15 cellular contexts compared by ENCODE assay signal in the genomic region with DNA sequence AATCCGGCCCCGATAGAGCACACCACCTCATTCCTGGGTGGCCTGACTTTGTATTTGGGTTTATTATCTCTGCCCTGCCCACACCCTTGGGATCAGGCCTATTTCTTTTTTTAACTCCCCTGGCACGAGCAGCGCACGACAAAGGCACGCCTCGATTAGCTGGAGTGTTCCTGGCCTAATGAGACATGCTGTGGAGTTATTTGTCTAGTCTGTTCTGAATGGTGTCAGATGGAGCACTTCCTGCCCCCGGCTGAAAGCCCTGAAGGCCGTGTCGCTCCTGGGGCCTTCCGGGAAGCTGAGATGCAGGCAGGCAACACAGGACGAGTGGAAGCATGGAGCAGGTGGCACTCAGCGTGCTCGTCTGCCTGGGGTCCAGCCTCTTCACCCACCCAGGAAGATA. TPM values are rescaled to one million over a fixed set of nuclear protein-coding genes. Genes with fewer than 3 reads are reported as not detected.
DNase-seq lines count a peak whose midpoint lies in the region; ATAC-seq, FAIRE-seq and TF ChIP-seq lines count a peak whose summit lies in the region.
"Had no signal": no experiment of that assay in that cellular context is flagged by ENCODE, and none has a peak within 500 bp of the region (broad histone marks: within the 10 kb centered on the region; RNA-seq: fewer than 3 reads in every experiment).

No MANE protein-coding gene starts in this region.

- WGBS in H1 (ENCODE audit: extremely low coverage in 1 of 2, insufficient coverage in 1 of 2, insufficient read length in 1 of 2, insufficient replicate concordance in 2 of 2, low coverage in 1 of 2, low lambda C conversion rate in 2 of 2, missing lambda C conversion rate in 1 of 2), 2 experiments = 84% methylated on average over 14 of the region's 14 CpGs; no CpG with 5 or more reads in 1 of the 2 experiments
- 37% methylated on average over 13 to 14 of the region's 14 CpGs for WGBS in testis, 2 donors

- H3K4me1 Mint-ChIP-seq in GM23338 = peaks cover 72% of the 10 kb centered on the region
- H3K4me1 Mint-ChIP-seq: CD14-positive monocyte had no signal

- H3K4me3 ChIP-seq in GM23338 (no peak overlapping the region), H1 (ENCODE audit: extremely low read depth in 1 of 4, insufficient read depth in 2 of 4, low read depth in 3 of 4, low read length in 4 of 4) (no peak overlapping the region), lower lobe of right lung (no peak overlapping the region), testis (no peak overlapping the region)

- H4K91ac ChIP-seq in H1 (replicated peaks; ENCODE audit: insufficient read length, low read length) = peak overlapping the region; percentile 9

- H3K36me3 Mint-ChIP-seq in GM23338 (ENCODE audit: low read depth) = no peaks in the 10 kb centered on the region
- H3K36me3 Mint-ChIP-seq: activated CD4-positive, alpha-beta memory T cell treated with anti-CD3 and anti-CD28 coated beads for 36 hours; CD14-positive monocyte had no signal

- H2BK15ac ChIP-seq in H1 (ENCODE audit: low read length) = 0 out of 2 replicates have a peak overlapping the region, but pooled peaks have one; percentile 23

- H2AK5ac ChIP-seq in H1 (ENCODE audit: low read depth, low read length) = peak overlapping the region; percentile 34; the same call in 1 of the 2 replicates

- no peak overlapping the region for H3K4ac ChIP-seq in H1 (replicated peaks; ENCODE audit: insufficient read length, low read depth, low read length)

- H3K4me2 ChIP-seq in GM23338 = peak overlapping the region; percentile 67; the same call in 1 of the 2 replicates
- no peak overlapping the region for H3K4me2 ChIP-seq in H1 (ENCODE audit: insufficient read depth in 1 of 2, low read depth in 2 of 2, low read length in 2 of 2)

- no peak overlapping the region for H3K23ac ChIP-seq in H1 (ENCODE audit: insufficient read length)

- no peak overlapping the region for H3K9ac ChIP-seq in H1 (replicated peaks in 1 of 4; ENCODE audit: extremely low read depth in 1 of 4, low read depth in 3 of 4, low read length in 3 of 4)

- H4K5ac ChIP-seq in H1 (ENCODE audit: insufficient read length, low read depth, low read length) = no peak overlapping the region

- TF ChIP-seq EP300 in H1 (IDR thresholded peaks at IDR 0.05; ENCODE audit: borderline replicate concordance in 1 of 2, low read depth in 2 of 2, low read length in 2 of 2) = no peak

- TF ChIP-seq POLR2A in H1 (IDR thresholded peaks at IDR 0.05; ENCODE audit: control extremely low read depth in 1 of 2, low read depth in 2 of 2, low read length in 2 of 2) (no peak), testis (IDR thresholded peaks at IDR 0.05) (no peak)

- no peak; the same call in 1 of the 3 replicates for ATAC-seq in GM23338
- peak; percentile 56 to 79 for ATAC-seq in lower lobe of right lung
- no peak for ATAC-seq in GM18858 (IDR thresholded peaks at IDR 0.05; ENCODE audit: unreplicated experiment)
- no peak for ATAC-seq in GM19455 (IDR thresholded peaks at IDR 0.05; ENCODE audit: unreplicated experiment)

- H3K4me1 ChIP-seq in GM23338 (ENCODE audit: insufficient read depth) (peaks cover 47% of the 10 kb centered on the region), H1 (replicated peaks in 1 of 4; ENCODE audit: control insufficient read depth in 3 of 4, insufficient read depth in 4 of 4, low read length in 3 of 4) (peaks cover 4 to 43% (median 16%) of the 10 kb centered on the region in 4 experiments), lower lobe of right lung (peaks cover 21% of the 10 kb centered on the region), testis (peaks cover 8% of the 10 kb centered on the region)

- TF ChIP-seq CTCF in GM23338 (conservative IDR thresholded peaks at IDR 0.05; ENCODE audit: low read depth in 2 of 2) = no peak
- TF ChIP-seq CTCF in H1 (IDR thresholded peaks at IDR 0.05; ENCODE audit: control extremely low read depth in 1 of 3, insufficient read depth in 1 of 3, low read depth in 1 of 3, low read length in 3 of 3) = no peak
- no peak for TF ChIP-seq CTCF in lower lobe of right lung (IDR thresholded peaks at IDR 0.05)
- TF ChIP-seq CTCF in testis (IDR thresholded peaks at IDR 0.05) = no peak

- no peak overlapping the region for H3K4me3 Mint-ChIP-seq in GM23338
- H3K4me3 Mint-ChIP-seq: activated CD4-positive, alpha-beta memory T cell treated with anti-CD3 and anti-CD28 coated beads for 36 hours; CD14-positive monocyte had no signal

- 0 out of 2 replicates have a peak overlapping the region, but pooled peaks have one; percentile 69 for H2BK5ac ChIP-seq in H1 (ENCODE audit: low read depth, low read length)

- no peak overlapping the region for H2BK120ac ChIP-seq in H1 (replicated peaks; ENCODE audit: low read depth, low read length)

- H3K14ac ChIP-seq in H1 (ENCODE audit: insufficient read length) = no peak overlapping the region

- CTCF ChIA-PET in H1 (lab: Charles Lee; ENCODE audit: partially characterized antibody) = interaction anchor here (2.2 kb wide), 1 partner anchor 27 kb away, joined by 5 read pairs; no protein-coding TSS in a partner anchor

- peaks cover 26% of the 10 kb centered on the region for H3K27me3 Mint-ChIP-seq in GM23338 (ENCODE audit: insufficient read depth, low read depth, poor library complexity)
- H3K27me3 Mint-ChIP-seq: activated CD4-positive, alpha-beta memory T cell treated with anti-CD3 and anti-CD28 coated beads for 36 hours had no signal

- no peak overlapping the region for H3K18ac ChIP-seq in H1 (ENCODE audit: extremely low read depth, low read length)

- H3K9me3 Mint-ChIP-seq in GM23338 = no peaks in the 10 kb centered on the region; the same call in 2 of the 3 replicates
- H3K9me3 Mint-ChIP-seq: activated CD4-positive, alpha-beta memory T cell treated with anti-CD3 and anti-CD28 coated beads for 36 hours had no signal

- H4K8ac ChIP-seq in H1 (ENCODE audit: extremely low read depth, insufficient read depth, low read length) = no peak overlapping the region; the same call in 1 of the 2 replicates

- H4K20me1 ChIP-seq in GM23338 (replicated peaks; ENCODE audit: insufficient read depth) (peaks cover 64% of the 10 kb centered on the region), H1 (replicated peaks in 1 of 2; ENCODE audit: control insufficient read depth in 1 of 2, insufficient read depth in 2 of 2, low read length in 2 of 2) (peaks cover 30 to 31% of the 10 kb centered on the region in 2 experiments)

- no peak for FAIRE-seq in H1 (lab: Jason Lieb, UNC)
- FAIRE-seq: endometrium had no signal

- no peak overlapping the region for H3K27ac Mint-ChIP-seq in GM23338
- H3K27ac Mint-ChIP-seq: activated CD4-positive, alpha-beta memory T cell treated with anti-CD3 and anti-CD28 coated beads for 36 hours; CD14-positive monocyte had no signal

- no peaks in the 10 kb centered on the region for H3F3A ChIP-seq in GM23338 (replicated peaks; ENCODE audit: low read depth)

- no peak overlapping the region for H3K56ac ChIP-seq in H1 (replicated peaks; ENCODE audit: insufficient read length, low read depth, low read length)

- H3K9me2 ChIP-seq in GM23338 (ENCODE audit: insufficient read depth) = no peaks in the 10 kb centered on the region

- H2BK12ac ChIP-seq in H1 (ENCODE audit: low read depth, low read length) = no peak overlapping the region

- peaks cover 12% of the 10 kb centered on the region for H3K79me1 ChIP-seq in H1 (ENCODE audit: low read depth, low read length)

- intact Hi-C loops in lower lobe of right lung (cut with DNase I) (no loop called here), testis (cut with DNase I; ENCODE audit: low total_unique reads) (no loop called here)

- DNase-seq in GM23338 (ENCODE audit: low spot score) (no peak), H1 (ENCODE audit: low read depth in 1 of 2, low spot score in 2 of 2) (no peak), lower lobe of right lung (no peak), testis (peak; percentile 17), AML-193 (lab: John Stamatoyannopoulos, UW) (no peak), NCI-H526 treated with DMSO at 0.1 percent for 48 hours (lab: John Stamatoyannopoulos, UW) (no peak)
- DNase-seq: activated CD4-positive, alpha-beta memory T cell treated with anti-CD3 and anti-CD28 coated beads for 36 hours; mammary epithelial cell; NCI-H82; stimulated activated CD4-positive, alpha-beta T cell treated with anti-CD3 and anti-CD28 coated beads, Interleukin-2, amount 100 ng/mL, for 24 hours had no signal

- H3K36me3 ChIP-seq in GM23338 (ENCODE audit: insufficient read depth) (no peaks in the 10 kb centered on the region), H1 (ENCODE audit: control insufficient read depth in 2 of 4, insufficient read depth in 4 of 4, low read length in 3 of 4) (no peaks in the 10 kb centered on the region; a peak in 1 of 8 replicates), lower lobe of right lung (no peaks in the 10 kb centered on the region), testis (ENCODE audit: low read depth, missing control alignments) (no peaks in the 10 kb centered on the region)

- no peak for TF ChIP-seq RAD21 in H1 (IDR thresholded peaks at IDR 0.05 in 1 of 2, conservative IDR thresholded peaks at IDR 0.05 in 1 of 2; ENCODE audit: low read depth in 2 of 2, low read length in 2 of 2)

- H3K9me3 ChIP-seq in H1 (ENCODE audit: insufficient read depth in 2 of 2, low read depth in 1 of 2, low read length in 1 of 2) (no peaks in the 10 kb centered on the region), lower lobe of right lung (no peaks in the 10 kb centered on the region), testis (no peaks in the 10 kb centered on the region)

- H2AFZ ChIP-seq in GM23338 (no peak overlapping the region), H1 (ENCODE audit: low read length) (no peak overlapping the region)

- H3K27me3 ChIP-seq in GM23338 (ENCODE audit: insufficient read depth) (no peaks in the 10 kb centered on the region), H1 (replicated peaks in 1 of 4; ENCODE audit: control insufficient read depth in 3 of 4, extremely low read depth in 1 of 4, insufficient read depth in 3 of 4, low read length in 3 of 4) (no peaks in the 10 kb centered on the region), lower lobe of right lung (ENCODE audit: low read depth) (no peaks in the 10 kb centered on the region), testis (no peaks in the 10 kb centered on the region)

- H3K27ac ChIP-seq in GM23338 (ENCODE audit: low read depth) (no peak overlapping the region; the same call in 1 of the 2 replicates), H1 (ENCODE audit: low read depth, low read length) (no peak overlapping the region), lower lobe of right lung (no peak overlapping the region), testis (no peak overlapping the region)
- H3K27ac ChIP-seq: RWPE1 had no signal

- H2BK20ac ChIP-seq in H1 (ENCODE audit: low read length) = no peak overlapping the region

- no peaks in the 10 kb centered on the region; the same call in 1 of the 2 replicates for H3K23me2 ChIP-seq in H1 (ENCODE audit: low read depth, low read length)

- peaks cover 100% of the 10 kb centered on the region for H3K79me2 ChIP-seq in GM23338 (replicated peaks; ENCODE audit: insufficient read depth)
- H3K79me2 ChIP-seq in H1 (ENCODE audit: control insufficient read depth in 1 of 2, insufficient read depth in 2 of 2, low read length in 2 of 2) = peaks cover 21 to 96% of the 10 kb centered on the region in 2 experiments; a peak in 3 of 4 replicates

- POLR2A ChIA-PET in H1 (lab: Charles Lee; ENCODE audit: partially characterized antibody) = interaction anchor here (0.7 to 2.3 kb wide), 5 partner anchors 11 to 45 kb away, joined by 3 to 8 read pairs (median 4); no protein-coding TSS in a partner anchor

RNA-seq across cellular contexts. Expression of gene LARGE1, which starts 47.1 kb away (rescaled TPM):
- 62.4 and 75.6 TPM in 2 replicates for total RNA-seq in GM23338 (2014; rRNA removed; shearing (Covaris generic))
- polyA plus RNA-seq in GM23338 (2016; fragmentation: Nextera tagmentation; extraction: Ambion mirVana) = 12.8 and 13.5 TPM in 2 replicates
- total RNA-seq in H1 (2021; fragmentation: NEBNext Ultra II Directional; extraction: Animal tissue kit (Norgen Biotek cat#: 25700)) = 69.5 and 83.0 TPM in 2 replicates
- polyA plus RNA-seq in H1 (2011; rRNA removed) = 43.7 and 51.4 TPM in 2 replicates
- polyA plus RNA-seq in H1 (2011; cell fraction: cytosol; rRNA removed) = 42.0 TPM
- 56.3 TPM for polyA plus RNA-seq in H1 (2011; cell fraction: nucleus; rRNA removed)
- polyA plus RNA-seq in H1 (2012, experiment 1 of 2) = 40.0 to 53.5 TPM (median 47.7 TPM) in 4 replicates
- polyA plus RNA-seq in H1 (2012, experiment 2 of 2) = 38.9 TPM
- polyA plus RNA-seq in H1 (2013, experiment 1 of 2) = 39.9 TPM
- 39.1 TPM for polyA plus RNA-seq in H1 (2013, experiment 2 of 2)
- 121 and 152 TPM in 2 replicates for polyA minus RNA-seq in H1 (2011; rRNA and poly(A)+ RNA removed)
- 72.1 TPM for polyA minus RNA-seq in H1 (2011; cell fraction: cytosol; rRNA and poly(A)+ RNA removed)
- polyA minus RNA-seq in H1 (2011; cell fraction: nucleus; rRNA and poly(A)+ RNA removed) = 137 TPM
- total RNA-seq in lower lobe of right lung = 27.4 TPM
- 10 to 100 TPM; 19.5 to 27.3 TPM for total RNA-seq in testis
- 21.8 TPM for polyA plus RNA-seq in testis (ENCODE audit: insufficient read depth, low read depth, low replicate concordance)

Comparison
In these comparisons a context has a peak if more than half of its experiments do, and no peak if none do; other contexts are left out.
1. ATAC-seq: peak in lower lobe of right lung (2 of 2); none in GM23338 (single experiment), GM18858 (single experiment) and GM19455 (single experiment).